In genomic region chr15:80749589-80749988, GRCh38 we compare ENCODE assay signal across 28 cellular contexts. TPM values are rescaled to one million over a fixed set of nuclear protein-coding genes. Genes with fewer than 3 reads are reported as not detected.
DNase-seq lines count a peak whose midpoint lies in the region; TF ChIP-seq lines count a peak whose summit lies in the region.
"Had no signal": no experiment of that assay in that cellular context is flagged by ENCODE, and none has a peak within 500 bp of the region (broad histone marks: within the 10 kb centered on the region; RNA-seq: fewer than 3 reads in every experiment).

No MANE protein-coding gene starts in this region.

- H3K27me3 ChIP-seq in trophoblast cell (ENCODE audit: insufficient read depth, low read length) (no peaks in the 10 kb centered on the region), MG63 (no peaks in the 10 kb centered on the region)
- H3K27me3 ChIP-seq: SJSA1, stomach, thyroid gland had no signal

- H3K36me3 Mint-ChIP-seq in HFFc6 (ENCODE audit: low read depth), result peaks cover 32% of the 10 kb centered on the region
- H3K36me3 Mint-ChIP-seq: natural killer cell had no signal

- peaks cover 0 to 3% of the 10 kb centered on the region in 2 experiments for H3K4me1 ChIP-seq in trophoblast cell (ENCODE audit: control insufficient read depth in 1 of 2, insufficient read depth in 2 of 2, low read length in 2 of 2)

- no peak overlapping the region for H3K4ac ChIP-seq in trophoblast cell (ENCODE audit: low read depth, low read length)

- no peak overlapping the region for H3K4me2 ChIP-seq in trophoblast cell (ENCODE audit: low read length)

- H4K91ac ChIP-seq in trophoblast cell (ENCODE audit: low read depth, low read length), result no peak overlapping the region

- no peak overlapping the region for H2AK5ac ChIP-seq in trophoblast cell (ENCODE audit: low read length)

- H3K4me1 Mint-ChIP-seq in HFFc6 (ENCODE audit: low read depth), result peaks cover 42% of the 10 kb centered on the region

- no peak overlapping the region for H2BK12ac ChIP-seq in trophoblast cell (ENCODE audit: low read length)

- H4K12ac ChIP-seq in trophoblast cell (ENCODE audit: low read depth, low read length), result no peak overlapping the region

- no peak overlapping the region for H2BK120ac ChIP-seq in trophoblast cell (ENCODE audit: insufficient read depth, low read length, poor library complexity)

- peak overlapping the region; percentile 8; the same call in 1 of the 2 replicates for H3K27ac Mint-ChIP-seq in HFFc6
- H3K27ac Mint-ChIP-seq: activated CD8-positive, alpha-beta T cell treated with anti-CD3 and anti-CD28 coated beads, Interleukin-2, amount 10 ng/mL, durations not matched to agents 7 days and 5 days; activated naive CD4-positive, alpha-beta T cell treated with anti-CD3 and anti-CD28 coated beads, Interleukin-2, amount 50 U/mL, for 72 hours; activated T-helper 2 cell treated with anti-CD3 and anti-CD28 coated beads, Interferon-gamma antibody, Interleukin-2, Interleukin-4, amounts not matched to agents 10 μg/mL and 5 μg/mL and 100 μg/mL, durations not matched to agents 14 hours and 24 hours and 36 hours; CD8-positive, alpha-beta T cell; immature natural killer cell; natural killer cell had no signal

- H3K36me3 ChIP-seq in trophoblast cell (ENCODE audit: control insufficient read depth in 1 of 2, insufficient read depth in 2 of 2, low read length in 2 of 2), result peaks cover 2 to 6% of the 10 kb centered on the region in 2 experiments
- H3K36me3 ChIP-seq in MG63, result peaks cover 11% of the 10 kb centered on the region
- H3K36me3 ChIP-seq: thyroid gland had no signal

- no peaks in the 10 kb centered on the region for H3K9me3 Mint-ChIP-seq in HFFc6
- H3K9me3 Mint-ChIP-seq: activated naive CD4-positive, alpha-beta T cell treated with anti-CD3 and anti-CD28 coated beads, Interleukin-2, amount 50 U/mL, for 72 hours had no signal

- H2AFZ ChIP-seq in trophoblast cell (ENCODE audit: insufficient read depth, low read length, poor library complexity), result no peak overlapping the region

- H3K18ac ChIP-seq in trophoblast cell (ENCODE audit: low read length), result no peak overlapping the region

- no peaks in the 10 kb centered on the region for H3K79me1 ChIP-seq in trophoblast cell (ENCODE audit: low read length)

- H3K9me3 ChIP-seq in trophoblast cell (ENCODE audit: insufficient read depth, low read depth, low read length) (no peaks in the 10 kb centered on the region), MG63 (no peaks in the 10 kb centered on the region)
- H3K9me3 ChIP-seq: SJSA1, stomach, thyroid gland had no signal

- H3K27ac ChIP-seq in trophoblast cell (ENCODE audit: low read depth, low read length), result no peak overlapping the region
- H3K27ac ChIP-seq: SJSA1, stomach, thyroid gland had no signal

- no peak overlapping the region for H3K4me3 Mint-ChIP-seq in HFFc6
- H3K4me3 Mint-ChIP-seq: activated CD8-positive, alpha-beta T cell treated with anti-CD3 and anti-CD28 coated beads, Interleukin-2, amount 10 ng/mL, durations not matched to agents 7 days and 5 days; CD8-positive, alpha-beta T cell; immature natural killer cell; natural killer cell had no signal

- H3K14ac ChIP-seq in trophoblast cell (ENCODE audit: low read length), result no peak overlapping the region

- no peak overlapping the region for H3K9ac ChIP-seq in trophoblast cell (ENCODE audit: low read length)

- H3K23ac ChIP-seq in trophoblast cell (ENCODE audit: low read length), result no peak overlapping the region

- WGBS in trophoblast cell (ENCODE audit: extremely low coverage, insufficient coverage, insufficient read length), result no CpG with 5 or more reads among the region's 6 CpGs

- H3K27me3 Mint-ChIP-seq in HFFc6 (ENCODE audit: insufficient read depth), result no peaks in the 10 kb centered on the region; the same call in 1 of the 2 replicates

- no peak overlapping the region for H2BK5ac ChIP-seq in trophoblast cell (ENCODE audit: low read depth, low read length, poor library complexity)

- H3K79me2 ChIP-seq in trophoblast cell (ENCODE audit: control insufficient read depth, insufficient read depth, low read length, poor library complexity), result no peaks in the 10 kb centered on the region

- TF ChIP-seq CTCF in HFFc6 (IDR thresholded peaks at IDR 0.05) (0 out of 2 replicates have a peak, but pooled peaks have one; percentile 11), epithelial cell of esophagus (IDR thresholded peaks at IDR 0.05; ENCODE audit: insufficient read depth, low read depth, low read length, missing control alignments) (no peak), GM20000 (IDR thresholded peaks at IDR 0.05; ENCODE audit: extremely low read depth, missing control alignments) (no peak)

- H3K4me3 ChIP-seq in epithelial cell of esophagus (ENCODE audit: low read length) (no peak overlapping the region), trophoblast cell (ENCODE audit: low read depth, low read length) (no peak overlapping the region), MG63 (no peak overlapping the region)
- H3K4me3 ChIP-seq: SJSA1, stomach, thyroid gland had no signal

- H4K8ac ChIP-seq in trophoblast cell (ENCODE audit: low read depth, low read length), result no peak overlapping the region

- DNase-seq in HFFc6 (peak; percentile 75), SW480 (ENCODE audit: low spot score) (peak; percentile 97), epithelial cell of esophagus (ENCODE audit: low read depth) (peak; percentile 82), trophoblast cell (peak; percentile 97 to 99), MG63 (no peak), 8988T (no peak), GM20000 (ENCODE audit: low spot score) (no peak)
- no peak for DNase-seq in activated naive CD4-positive, alpha-beta T cell treated with anti-CD3 and anti-CD28 coated beads, Interleukin-2, amount 50 U/mL, for 16 hours
- DNase-seq: activated CD8-positive, alpha-beta T cell treated with anti-CD3 and anti-CD28 coated beads, Interleukin-2, amount 10 ng/mL, durations not matched to agents 7 days and 5 days; aorta; CD8-positive, alpha-beta T cell; DMS153; hypothalamus; immature natural killer cell; left ventricle myocardium superior; midbrain; natural killer cell; NCI-H1694; NCI-H2171; NCI-H524 treated with DMSO at 0.1 percent for 48 hours; NK-92 treated with Interleukin-12 subunit alpha and Interleukin-12 subunit beta, amount 100 ng/mL, for 24 hours; stimulated activated CD8-positive, alpha-beta memory T cell treated with anti-CD3 and anti-CD28 coated beads, Interleukin-4, amount 100 ng/mL, for 48 hours; stomach; thyroid gland had no signal

RNA-seq across cellular contexts. Expression of gene CEMIP, which starts 29.6 kb away (rescaled TPM):
- 10 to 100 TPM in 5 of 6 experiments, 1 to 10 TPM in 1; 5.8 to 53.2 (median 48.3) TPM for total RNA-seq in HFFc6 (2021; fragmentation: NEBNext Ultra II Directional; extraction: Animal tissue kit (Norgen Biotek cat#: 25700))
- polyA plus RNA-seq in trophoblast cell (2013), result 7.4 and 7.5 TPM in 2 replicates
- total RNA-seq in MG63 (2014; rRNA removed; shearing (Covaris generic); ENCODE audit: low replicate concordance), result 5.4 and 8.0 TPM in 2 replicates
- total RNA-seq: activated CD8-positive, alpha-beta T cell treated with anti-CD3 and anti-CD28 coated beads, Interleukin-2, amount 10 ng/mL, durations not matched to agents 7 days and 5 days; activated naive CD4-positive, alpha-beta T cell treated with anti-CD3 and anti-CD28 coated beads, Interleukin-2, amount 50 U/mL, for 72 hours; CD8-positive, alpha-beta T cell; left ventricle myocardium superior; T-helper 1 cell treated with Interleukin-12 subunit alpha and Interleukin-12 subunit beta and Interleukin-4 antibody, amounts not matched to agents 30 ng/mL and 1 ng/mL, for 36 hours had no signal

RNA-seq across cellular contexts. Expression of gene ABHD17C, which starts 54.5 kb away (rescaled TPM):
- 10 to 100 TPM in 5 of 6 experiments, 1 to 10 TPM in 1; 8.5 to 21.4 (median 15.9) TPM for total RNA-seq in HFFc6 (2021; fragmentation: NEBNext Ultra II Directional; extraction: Animal tissue kit (Norgen Biotek cat#: 25700))
- polyA plus RNA-seq in trophoblast cell (2013), result 23.5 and 23.8 TPM in 2 replicates
- 8.0 and 8.1 TPM in 2 replicates for total RNA-seq in MG63 (2014; rRNA removed; shearing (Covaris generic); ENCODE audit: low replicate concordance)

Comparison
In these comparisons a context has a peak if more than half of its experiments do, and no peak if none do; other contexts are left out.
1. DNase-seq: peak in HFFc6 (single experiment), SW480 (single experiment), epithelial cell of esophagus (single experiment) and trophoblast cell (2 of 2); none in MG63 (single experiment), 8988T (single experiment), activated naive CD4-positive, alpha-beta T cell treated with anti-CD3 and anti-CD28 coated beads, Interleukin-2, amount 50 U/mL, for 16 hours (single experiment) and GM20000 (single experiment).